12 cellular contexts compared by ENCODE assay signal in genomic region chr7:131431289-131431688, GRCh38.
A peak's percentile ranks its signal among the peaks of the same experiment; 100 is the strongest.
DNase-seq lines count a peak whose midpoint lies in the region; ATAC-seq lines count a peak whose summit lies in the region.
"Had no signal": no experiment of that assay in that cellular context is flagged by ENCODE, and none has a peak within 500 bp of the region (broad histone marks: within the 10 kb centered on the region; RNA-seq: fewer than 3 reads in every experiment).

No MANE protein-coding gene starts in this region.

- DNase-seq in GM03348 (ENCODE audit: low spot score): peak; percentile 67
- DNase-seq in NCI-H69 (lab: John Stamatoyannopoulos, UW): peak; percentile 59
- DNase-seq in pons (ENCODE audit: low spot score): peak; percentile 96
- no peak for DNase-seq in SKM-1 (lab: John Stamatoyannopoulos, UW; ENCODE audit: unreplicated experiment)
- DNase-seq in activated CD4-positive, alpha-beta T cell treated with anti-CD3 and anti-CD28 coated beads for 36 hours: no peak
- DNase-seq: activated CD8-positive, alpha-beta T cell treated with anti-CD3 and anti-CD28 coated beads for 36 hours; cortex of kidney; stimulated activated CD4-positive, alpha-beta T cell treated with anti-CD3 and anti-CD28 coated beads, Interleukin-2, amount 100 ng/mL, for 24 hours; upper lobe of left lung had no signal

- POLR2A ChIA-PET in activated CD4-positive, alpha-beta T cell treated with anti-CD3 and anti-CD28 coated beads for 36 hours (lab: Charles Lee): no interaction called here

- no peak overlapping the region for H3K4me3 Mint-ChIP-seq in activated CD4-positive, alpha-beta T cell treated with anti-CD3 and anti-CD28 coated beads for 36 hours
- H3K4me3 Mint-ChIP-seq: activated CD8-positive, alpha-beta T cell treated with anti-CD3 and anti-CD28 coated beads for 36 hours had no signal

- peaks cover 5% of the 10 kb centered on the region for H3K4me1 Mint-ChIP-seq in activated CD4-positive, alpha-beta T cell treated with anti-CD3 and anti-CD28 coated beads for 36 hours

- no peak overlapping the region for H3K27ac Mint-ChIP-seq in activated CD4-positive, alpha-beta T cell treated with anti-CD3 and anti-CD28 coated beads for 36 hours
- H3K27ac Mint-ChIP-seq: activated CD8-positive, alpha-beta T cell treated with anti-CD3 and anti-CD28 coated beads for 36 hours had no signal

- CTCF ChIA-PET in activated CD4-positive, alpha-beta T cell treated with anti-CD3 and anti-CD28 coated beads for 36 hours (lab: Charles Lee): interaction anchor here (0.6 kb wide), 1 partner anchor 178 kb away, joined by 3 read pairs; no protein-coding TSS in a partner anchor

- intact Hi-C loops in activated CD4-positive, alpha-beta T cell treated with anti-CD3 and anti-CD28 coated beads for 36 hours (cut with DNase I, micrococcal nuclease): no loop called here

- H3K36me3 Mint-ChIP-seq in activated CD4-positive, alpha-beta T cell treated with anti-CD3 and anti-CD28 coated beads for 36 hours (ENCODE audit: low read depth): peaks cover 25% of the 10 kb centered on the region

- H3K27me3 Mint-ChIP-seq in activated CD4-positive, alpha-beta T cell treated with anti-CD3 and anti-CD28 coated beads for 36 hours: no peaks in the 10 kb centered on the region
- H3K27me3 Mint-ChIP-seq: activated CD8-positive, alpha-beta T cell treated with anti-CD3 and anti-CD28 coated beads for 36 hours had no signal

- H3K9me3 Mint-ChIP-seq in activated CD4-positive, alpha-beta T cell treated with anti-CD3 and anti-CD28 coated beads for 36 hours (ENCODE audit: low read depth): no peaks in the 10 kb centered on the region
- H3K9me3 Mint-ChIP-seq: activated CD8-positive, alpha-beta T cell treated with anti-CD3 and anti-CD28 coated beads for 36 hours had no signal

- peak; percentile 87 for ATAC-seq in esophagus mucosa
- no peak for ATAC-seq in GM21619 (IDR thresholded peaks at IDR 0.05; ENCODE audit: unreplicated experiment)
- no peak for ATAC-seq in GM21447 (IDR thresholded peaks at IDR 0.05; ENCODE audit: unreplicated experiment)
- no peak for ATAC-seq in activated CD4-positive, alpha-beta T cell treated with anti-CD3 and anti-CD28 coated beads for 36 hours
- ATAC-seq: activated CD8-positive, alpha-beta T cell treated with anti-CD3 and anti-CD28 coated beads for 36 hours had no signal

Comparison
In these comparisons a context has a peak if more than half of its experiments do, and no peak if none do; other contexts are left out.
1. DNase-seq: peak in GM03348 (single experiment), NCI-H69 (single experiment) and pons (single experiment); none in SKM-1 (single experiment) and activated CD4-positive, alpha-beta T cell treated with anti-CD3 and anti-CD28 coated beads for 36 hours (single experiment).